In genomic region chr2:28185881-28186280, GRCh38 we compare ENCODE assay signal across 21 cellular contexts.
DNase-seq lines count a peak whose midpoint lies in the region; ATAC-seq, FAIRE-seq and TF ChIP-seq lines count a peak whose summit lies in the region.
"Had no signal": no experiment of that assay in that cellular context is flagged by ENCODE, and none has a peak within 500 bp of the region (broad histone marks: within the 10 kb centered on the region; RNA-seq: fewer than 3 reads in every experiment).

No MANE protein-coding gene starts in this region.

- no peaks in the 10 kb centered on the region for H3K27me3 Mint-ChIP-seq in astrocyte (ENCODE audit: low read depth, unreplicated experiment)
- H3K27me3 Mint-ChIP-seq: activated naive CD8-positive, alpha-beta T cell treated with anti-CD3 and anti-CD28 coated beads for 36 hours had no signal

- DNase-seq in GM04503 (ENCODE audit: low read depth) (peak; percentile 25), astrocyte (ENCODE audit: low read depth) (peak; percentile 81), fibroblast of pulmonary artery (ENCODE audit: low read depth) (peak; percentile 51), stromal cell of bone marrow (ENCODE audit: low read depth) (peak; percentile 40), GF-D8 (lab: John Stamatoyannopoulos, UW) (no peak)
- DNase-seq: activated CD4-positive, alpha-beta T cell treated with anti-CD3 and anti-CD28 coated beads, Interleukin-2, amount 50 U/mL, for 48 hours; activated naive CD8-positive, alpha-beta T cell treated with anti-CD3 and anti-CD28 coated beads for 36 hours; activated T-cell treated with anti-CD3 and anti-CD28 coated beads, Interleukin-2, amount 50 U/mL, for 48 hours; DMS79; heart left ventricle; midbrain; NCI-H1105 treated with DMSO at 0.1 percent for 48 hours; NCI-H226; stimulated activated CD4-positive, alpha-beta T cell treated with anti-CD3 and anti-CD28 coated beads, Interleukin-4, amount 100 ng/mL, for 1 hour; SW 1271 had no signal

- H4K20me1 ChIP-seq in astrocyte (ENCODE audit: insufficient read depth, low read length), result no peaks in the 10 kb centered on the region

- H3K9ac ChIP-seq in astrocyte (ENCODE audit: low read length), result no peak overlapping the region
- H3K9ac ChIP-seq: KMS-11 had no signal

- no peak overlapping the region for H2AFZ ChIP-seq in astrocyte (ENCODE audit: low read depth, low read length)

- no peaks in the 10 kb centered on the region for H3K36me3 ChIP-seq in astrocyte (ENCODE audit: insufficient read depth, low read length)
- H3K36me3 ChIP-seq: heart left ventricle had no signal

- no peaks in the 10 kb centered on the region for H3K27me3 ChIP-seq in astrocyte (ENCODE audit: insufficient read depth, low read length)
- H3K27me3 ChIP-seq: heart left ventricle had no signal

- peaks cover 3% of the 10 kb centered on the region for H3K9me3 Mint-ChIP-seq in astrocyte (ENCODE audit: unreplicated experiment)

- H3K4me3 ChIP-seq in astrocyte (ENCODE audit: insufficient read depth, low read depth, low read length) (no peak overlapping the region), fibroblast of pulmonary artery (replicated peaks; ENCODE audit: low read depth, low read length) (no peak overlapping the region)
- H3K4me3 ChIP-seq: heart left ventricle had no signal

- H3K4me3 Mint-ChIP-seq in astrocyte (ENCODE audit: unreplicated experiment), result no peak overlapping the region
- H3K4me3 Mint-ChIP-seq: activated naive CD8-positive, alpha-beta T cell treated with anti-CD3 and anti-CD28 coated beads for 36 hours had no signal

- TF ChIP-seq CTCF in astrocyte (IDR thresholded peaks at IDR 0.05; ENCODE audit: insufficient read depth, low read depth, low read length), result no peak
- no peak for TF ChIP-seq CTCF in fibroblast of pulmonary artery (IDR thresholded peaks at IDR 0.05; ENCODE audit: low read length, missing control alignments)

- peaks cover 7% of the 10 kb centered on the region for H3K4me1 ChIP-seq in astrocyte (ENCODE audit: insufficient read depth, low read length)
- H3K4me1 ChIP-seq: heart left ventricle had no signal

- no peak overlapping the region for H3K4me2 ChIP-seq in astrocyte (ENCODE audit: low read length)

- H3K79me2 ChIP-seq in astrocyte (ENCODE audit: insufficient read depth, low read length), result no peaks in the 10 kb centered on the region

- H3K9me3 ChIP-seq in astrocyte (ENCODE audit: insufficient read depth, low read depth, low read length), result no peaks in the 10 kb centered on the region

- H3K27ac ChIP-seq in astrocyte (ENCODE audit: low read depth, low read length), result peak overlapping the region; percentile 27
- H3K27ac ChIP-seq: heart left ventricle, KMS-11, RWPE1 had no signal

- ATAC-seq in HG03095 (IDR thresholded peaks at IDR 0.05; ENCODE audit: unreplicated experiment) (no peak), HG03521 (IDR thresholded peaks at IDR 0.05; ENCODE audit: unreplicated experiment) (no peak), GM18907 (IDR thresholded peaks at IDR 0.05; ENCODE audit: unreplicated experiment) (no peak)
- ATAC-seq: heart left ventricle, sciatic nerve had no signal

- FAIRE-seq in astrocyte (lab: Jason Lieb, UNC), result peak; percentile 86

- peak overlapping the region; percentile 27 for H3K27ac Mint-ChIP-seq in astrocyte (ENCODE audit: unreplicated experiment)
- H3K27ac Mint-ChIP-seq: activated naive CD8-positive, alpha-beta T cell treated with anti-CD3 and anti-CD28 coated beads for 36 hours had no signal

- peaks cover 5% of the 10 kb centered on the region for H3K4me1 Mint-ChIP-seq in astrocyte (ENCODE audit: low read depth, unreplicated experiment)
- H3K4me1 Mint-ChIP-seq: activated naive CD8-positive, alpha-beta T cell treated with anti-CD3 and anti-CD28 coated beads for 36 hours had no signal

- H3K36me3 Mint-ChIP-seq in astrocyte (ENCODE audit: low read depth, unreplicated experiment), result no peaks in the 10 kb centered on the region
